Comparison of ENCODE assay signal across 9 cellular contexts in the genomic region with DNA sequence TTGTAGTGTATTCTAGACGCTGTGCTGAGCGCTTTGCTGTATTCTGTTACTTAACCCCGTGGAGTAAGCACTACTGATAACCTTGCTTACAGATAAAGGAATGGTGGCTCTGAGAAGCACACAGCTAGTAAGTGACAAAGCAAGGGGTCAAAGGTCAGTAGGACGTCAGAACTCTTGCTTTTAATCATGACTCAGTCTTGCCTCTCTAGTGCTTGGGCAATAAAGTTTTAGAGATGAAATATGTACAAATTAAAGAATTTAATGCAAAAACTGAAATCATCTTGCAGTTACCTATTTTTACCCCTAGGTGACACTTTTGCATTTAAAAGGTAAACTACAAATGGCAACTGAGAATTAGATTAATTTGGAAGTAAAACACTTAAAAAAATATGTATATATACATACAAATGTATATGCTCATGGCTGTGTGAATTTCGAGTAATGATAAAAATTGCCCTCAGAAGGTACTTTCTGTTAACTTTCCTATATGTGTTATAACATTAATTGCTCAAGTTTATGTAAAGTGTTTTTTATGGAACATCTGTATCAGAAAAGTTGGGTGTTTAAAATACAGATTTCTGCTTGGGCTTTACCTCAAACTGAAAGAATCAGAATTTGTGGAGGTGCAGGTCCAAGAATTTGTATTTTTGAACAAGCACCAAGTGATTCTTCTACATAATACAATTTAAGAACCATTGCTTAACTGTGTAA.
A peak's percentile ranks its signal among the peaks of the same experiment; 100 is the strongest.
DNase-seq lines count a peak whose midpoint lies in the region; ATAC-seq and TF ChIP-seq lines count a peak whose summit lies in the region.
"Had no signal": no experiment of that assay in that cellular context is flagged by ENCODE, and none has a peak within 500 bp of the region (broad histone marks: within the 10 kb centered on the region; RNA-seq: fewer than 3 reads in every experiment).

No MANE protein-coding gene starts in this region.

- H3F3A ChIP-seq in PC-3 (ENCODE audit: low read length, unreplicated experiment), result no peaks in the 10 kb centered on the region

- DNase-seq in NCI-H510A treated with DMSO at 0.1 percent for 48 hours (lab: John Stamatoyannopoulos, UW), result peak; percentile 9
- DNase-seq in NCI-H510A (lab: John Stamatoyannopoulos, UW), result no peak
- DNase-seq in PC-3, result peak; percentile 84
- peak; percentile 25 to 90 for DNase-seq in fibroblast of lung (ENCODE audit: low read depth in 2 of 2)
- no peak for DNase-seq in thoracic aorta (ENCODE audit: low spot score)
- DNase-seq in NCI-H1092 (lab: John Stamatoyannopoulos, UW), result no peak
- no peak for DNase-seq in cardiac septum (ENCODE audit: low spot score)

- H3K27me3 ChIP-seq in PC-3 (ENCODE audit: low read length) (no peaks in the 10 kb centered on the region), fibroblast of lung (ENCODE audit: control insufficient read depth, insufficient read depth, low read length) (no peaks in the 10 kb centered on the region), thoracic aorta (replicated peaks; ENCODE audit: insufficient read depth) (no peaks in the 10 kb centered on the region)

- H3K4me1 ChIP-seq in PC-3 (ENCODE audit: insufficient read depth, low read length) (peaks cover 16% of the 10 kb centered on the region), fibroblast of lung (ENCODE audit: control insufficient read depth, extremely low read depth, insufficient read depth, low read length) (no peaks in the 10 kb centered on the region), thoracic aorta (ENCODE audit: control insufficient read depth in 1 of 2, low read depth in 2 of 2) (no peaks in the 10 kb centered on the region)

- no peaks in the 10 kb centered on the region for H3K9me2 ChIP-seq in PC-3 (replicated peaks; ENCODE audit: low read length)

- no peaks in the 10 kb centered on the region for H3K79me2 ChIP-seq in PC-3 (ENCODE audit: low read length)
- H3K79me2 ChIP-seq in fibroblast of lung (ENCODE audit: control insufficient read depth, insufficient read depth, low read length), result no peaks in the 10 kb centered on the region

- H3K9ac ChIP-seq in PC-3 (ENCODE audit: low read length) (peak overlapping the region; percentile 33), fibroblast of lung (ENCODE audit: insufficient read depth, low read length) (no peak overlapping the region)

- H4K20me1 ChIP-seq in PC-3 (ENCODE audit: low read length), result no peaks in the 10 kb centered on the region
- H4K20me1 ChIP-seq in fibroblast of lung (ENCODE audit: control insufficient read depth, extremely low read depth, insufficient read depth, low read length), result no peaks in the 10 kb centered on the region

- CTCF ChIA-PET in PC-3 (lab: Charles Lee), result interaction anchor here (0.6 to 1.4 kb wide), 3 partner anchors 40 to 114 kb away, joined by 3 to 7 read pairs (median 4); no protein-coding TSS in a partner anchor

- TF ChIP-seq CTCF in PC-3 (conservative IDR thresholded peaks at IDR 0.05; ENCODE audit: low read depth, low read length) (peak; percentile 90), fibroblast of lung (conservative IDR thresholded peaks at IDR 0.05 in 1 of 2, IDR thresholded peaks at IDR 0.05 in 1 of 2; ENCODE audit: low read depth in 1 of 2, low read length in 2 of 2) (peak; percentile 8 to 49), thoracic aorta (IDR thresholded peaks at IDR 0.05) (peak; percentile 36)

- POLR2A ChIA-PET in PC-3 (lab: Charles Lee; ENCODE audit: unreplicated experiment), result no interaction called here

- H3K27ac ChIP-seq in PC-3 (ENCODE audit: low read length), result peak overlapping the region; percentile 36
- H3K27ac ChIP-seq in fibroblast of lung (ENCODE audit: insufficient read depth, low read length), result no peak overlapping the region
- no peak overlapping the region for H3K27ac ChIP-seq in thoracic aorta

- H3K36me3 ChIP-seq in PC-3 (ENCODE audit: low read depth, low read length) (no peaks in the 10 kb centered on the region), fibroblast of lung (ENCODE audit: control insufficient read depth, insufficient read depth, low read length) (no peaks in the 10 kb centered on the region), thoracic aorta (no peaks in the 10 kb centered on the region)

- peak overlapping the region; percentile 39 for H3K4me2 ChIP-seq in PC-3 (ENCODE audit: low read length)
- H3K4me2 ChIP-seq in fibroblast of lung (ENCODE audit: extremely low read depth, insufficient read depth, low read length), result no peak overlapping the region

- H3K4me3 ChIP-seq in PC-3 (ENCODE audit: low read length) (no peak overlapping the region), fibroblast of lung (replicated peaks in 1 of 4; ENCODE audit: control extremely low read depth in 1 of 4, insufficient read depth in 1 of 4, low read depth in 3 of 4, low read length in 4 of 4) (no peak overlapping the region), thoracic aorta (no peak overlapping the region)
- H3K4me3 ChIP-seq: lung had no signal

- peak; percentile 81 for ATAC-seq in PC-3
- no peak for ATAC-seq in thoracic aorta (ENCODE audit: insufficient number of reproducible peaks, low FRiP score, low read depth)
- no peak for ATAC-seq in GM19452 (IDR thresholded peaks at IDR 0.05; ENCODE audit: unreplicated experiment)

- intact Hi-C loops in PC-3 (cut with micrococcal nuclease), result loop anchor here (1.0 kb wide), 3 partner anchors 48 to 113 kb away; no protein-coding TSS in a partner anchor
- intact Hi-C loops in cardiac septum (cut with DNase I), result no loop called here

- no TSS peak for BruUV-seq in PC-3 (replicated peaks; lab: Mats Ljungman, UMichigan)

- H3K9me3 ChIP-seq in PC-3 (ENCODE audit: low read length) (no peaks in the 10 kb centered on the region), fibroblast of lung (ENCODE audit: control insufficient read depth, insufficient read depth, low read depth, low read length) (no peaks in the 10 kb centered on the region), thoracic aorta (no peaks in the 10 kb centered on the region)

- peak overlapping the region; percentile 44 for H2AFZ ChIP-seq in PC-3 (ENCODE audit: low read length)
- peak overlapping the region; percentile 13 for H2AFZ ChIP-seq in fibroblast of lung (ENCODE audit: low read length)

Comparison
In these comparisons a context has a peak if more than half of its experiments do, and no peak if none do; other contexts are left out.
1. DNase-seq: peak in NCI-H510A treated with DMSO at 0.1 percent for 48 hours (single experiment), PC-3 (single experiment) and fibroblast of lung (2 of 2); none in NCI-H510A (single experiment), thoracic aorta (single experiment), NCI-H1092 (single experiment) and cardiac septum (single experiment).
2. CTCF ChIP-seq: peak in every context shown above with its lines; median percentile 90 in PC-3; 36 in thoracic aorta; 28 in fibroblast of lung.